Comparison of ENCODE assay signal across 1 cellular context in genomic region chr18:35071819-35072247, GRCh38.
A peak's percentile ranks its signal among the peaks of the same experiment; 100 is the strongest.
TF ChIP-seq lines count a peak whose summit lies in the region.

No MANE protein-coding gene starts in this region.

TF ChIP-seq in K562, 482 proteins besides CTCF, POLR2A, EP300 and RAD21 (continued from another document):
- TF ChIP-seq ZNF592 (IDR thresholded peaks at IDR 0.05) (no peak), TFAM (CRISPR knock-in tag; conservative IDR thresholded peaks at IDR 0.05) (no peak), CREB1 (IDR thresholded peaks at IDR 0.05) (no peak), CREB1 (CRISPR knock-in tag; IDR thresholded peaks at IDR 0.05) (no peak), SFPQ (IDR thresholded peaks at IDR 0.05; ENCODE audit: low read depth, low read length) (no peak), HMBOX1 (IDR thresholded peaks at IDR 0.05) (no peak), LEF1 (IDR thresholded peaks at IDR 0.05) (no peak), U2AF2 (optimal IDR thresholded peaks at IDR 0.05; ENCODE audit: low read depth, low read length) (no peak), ZNF778 (CRISPR knock-in tag; IDR thresholded peaks at IDR 0.05) (no peak), ZNF324 (CRISPR knock-in tag; IDR thresholded peaks at IDR 0.05) (no peak), USF1 (CRISPR knock-in tag; IDR thresholded peaks at IDR 0.05) (no peak), SIX5 (IDR thresholded peaks at IDR 0.05; ENCODE audit: borderline replicate concordance in 1 of 2, insufficient read depth in 1 of 2, low read depth in 1 of 2, low read length in 2 of 2) (no peak)
- TF ChIP-seq, protein P1, sequence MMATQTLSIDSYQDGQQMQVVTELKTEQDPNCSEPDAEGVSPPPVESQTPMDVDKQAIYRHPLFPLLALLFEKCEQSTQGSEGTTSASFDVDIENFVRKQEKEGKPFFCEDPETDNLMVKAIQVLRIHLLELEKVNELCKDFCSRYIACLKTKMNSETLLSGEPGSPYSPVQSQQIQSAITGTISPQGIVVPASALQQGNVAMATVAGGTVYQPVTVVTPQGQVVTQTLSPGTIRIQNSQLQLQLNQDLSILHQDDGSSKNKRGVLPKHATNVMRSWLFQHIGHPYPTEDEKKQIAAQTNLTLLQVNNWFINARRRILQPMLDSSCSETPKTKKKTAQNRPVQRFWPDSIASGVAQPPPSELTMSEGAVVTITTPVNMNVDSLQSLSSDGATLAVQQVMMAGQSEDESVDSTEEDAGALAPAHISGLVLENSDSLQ (IDR thresholded peaks at IDR 0.05) = peak; percentile 68
